In genomic region chr15:99702895-99703602, GRCh38 we compare ENCODE assay signal across 7 cellular contexts. TPM values are rescaled to one million over a fixed set of nuclear protein-coding genes. Genes with fewer than 3 reads are reported as not detected.
DNase-seq lines count a peak whose midpoint lies in the region; ATAC-seq and TF ChIP-seq lines count a peak whose summit lies in the region.

No MANE protein-coding gene starts in this region.

- H3K4me3 ChIP-seq in HEK293 (ENCODE audit: low read depth, low read length) = no peak overlapping the region
- peak overlapping the region in 1 of 12 donors; percentile 2 for H3K4me3 ChIP-seq in heart left ventricle

- no peak overlapping the region for H3K4me3 Mint-ChIP-seq in T-cell
- peak overlapping the region in 1 of 2 donors; percentile 1 for H3K4me3 Mint-ChIP-seq in stimulated activated naive B cell treated with anti-CD40 and anti-IgM and Interleukin-4, amounts not matched to agents 10 μg/mL and 1 μg/mL and 100 μg/mL, for 72 hours
- H3K4me3 Mint-ChIP-seq in immature natural killer cell = no peak overlapping the region

- H3K4me1 ChIP-seq in HEK293 (ENCODE audit: control insufficient read depth, insufficient read depth, low read length) = peaks cover 3% of the 10 kb centered on the region
- H3K4me1 ChIP-seq in heart left ventricle = peaks cover under 1 to 55% (median 31%) of the 10 kb centered on the region in 12 donors

- H3K27ac ChIP-seq in HEK293 (ENCODE audit: extremely low read depth, low read depth, low read length) (peak overlapping the region; percentile 25), heart left ventricle (peak overlapping the region; percentile 21 to 87 (median 80))

- H3K4me1 Mint-ChIP-seq in T-cell (peaks cover 41 to 44% (median 42%) of the 10 kb centered on the region in 3 donors), immature natural killer cell (peaks cover 0 to 17% of the 10 kb centered on the region in 2 donors)
- peaks cover 13 to 25% of the 10 kb centered on the region in 2 donors for H3K4me1 Mint-ChIP-seq in stimulated activated naive B cell treated with anti-CD40 and anti-IgM and Interleukin-4, amounts not matched to agents 10 μg/mL and 1 μg/mL and 100 μg/mL, for 72 hours

- no peaks in the 10 kb centered on the region for H3K36me3 ChIP-seq in HEK293 (ENCODE audit: control insufficient read depth in 2 of 2, insufficient read depth in 1 of 2, low read length in 2 of 2)
- peaks cover 0 to 12% (median 0%) of the 10 kb centered on the region in 9 donors for H3K36me3 ChIP-seq in heart left ventricle

- TF ChIP-seq CTCF in HEK293 (tag by site-specific recombination; IDR thresholded peaks at IDR 0.05) (no peak), heart left ventricle (IDR thresholded peaks at IDR 0.05) (no peak)

- no peak for TF ChIP-seq POLR2A in heart left ventricle (IDR thresholded peaks at IDR 0.05)

- ATAC-seq in T-cell (replicated peaks in 1 of 4) (no peak), heart left ventricle (peak in 3 of 4 donors; percentile 2 to 10 (median 5))
- ATAC-seq in stimulated activated naive B cell treated with anti-CD40 and anti-IgM and Interleukin-4, amounts not matched to agents 10 μg/mL and 1 μg/mL and 100 μg/mL, for 72 hours (replicated peaks) = no peak

- H3K27ac Mint-ChIP-seq in T-cell (peak overlapping the region; percentile 47 to 76), immature natural killer cell (no peak overlapping the region)
- peak overlapping the region; percentile 7 for H3K27ac Mint-ChIP-seq in stimulated activated naive B cell treated with anti-CD40 and anti-IgM and Interleukin-4, amounts not matched to agents 10 μg/mL and 1 μg/mL and 100 μg/mL, for 72 hours

- H3K36me3 Mint-ChIP-seq in T-cell = peaks cover 2% of the 10 kb centered on the region
- H3K36me3 Mint-ChIP-seq in stimulated activated naive B cell treated with anti-CD40 and anti-IgM and Interleukin-4, amounts not matched to agents 10 μg/mL and 1 μg/mL and 100 μg/mL, for 72 hours = peaks cover 20 to 31% of the 10 kb centered on the region in 2 donors
- no peaks in the 10 kb centered on the region for H3K36me3 Mint-ChIP-seq in immature natural killer cell

- WGBS in heart left ventricle, 4 donors = 21 to 42% (median 36%) methylated on average over 4 of the region's 4 CpGs

- H3K27me3 Mint-ChIP-seq in T-cell = no peaks in the 10 kb centered on the region
- no peaks in the 10 kb centered on the region for H3K27me3 Mint-ChIP-seq in stimulated activated naive B cell treated with anti-CD40 and anti-IgM and Interleukin-4, amounts not matched to agents 10 μg/mL and 1 μg/mL and 100 μg/mL, for 72 hours
- peaks cover 0 to 2% (median 0%) of the 10 kb centered on the region in 3 donors for H3K27me3 Mint-ChIP-seq in immature natural killer cell (ENCODE audit: low read depth in 3 of 3)

- intact Hi-C loops in heart left ventricle (cut with DNase I) = loop anchor here in 8 of 10 donors (1.0 to 10.0 kb wide), 7 partner anchors 136 to 417 kb away; partner anchors contain the start of gene MEF2A (in 6 of the 8)

- POLR2A ChIA-PET in HEK293 (lab: Yijun Ruan, JAX) (interaction anchor here (1.9 kb wide), 1 partner anchor 30 kb away, joined by 11 read pairs; the partner anchor contains the start of gene LYSMD4), T-cell (lab: Charles Lee) (interaction anchor here in 1 of 2 donors (0.6 kb wide), 1 partner anchor 895 kb away, joined by 4 read pairs; no protein-coding TSS in a partner anchor)

- CTCF ChIA-PET in HEK293 (lab: Yijun Ruan, JAX) (interaction anchor here (0.6 to 3.7 kb wide), 28 partner anchors 10 to 600 kb away, joined by 3 to 142 read pairs (median 10); partner anchors contain the start of gene MEF2A), T-cell (lab: Charles Lee) (interaction anchor here (0.9 to 6.4 kb wide), 17 partner anchors 10 to 451 kb away, joined by 3 to 84 read pairs (median 6); partner anchors contain the start of gene LYSMD4 (in 1 of the 2))

- H3K9me3 Mint-ChIP-seq in T-cell = no peaks in the 10 kb centered on the region
- H3K9me3 Mint-ChIP-seq in stimulated activated naive B cell treated with anti-CD40 and anti-IgM and Interleukin-4, amounts not matched to agents 10 μg/mL and 1 μg/mL and 100 μg/mL, for 72 hours = no peaks in the 10 kb centered on the region
- H3K9me3 Mint-ChIP-seq in immature natural killer cell = no peaks in the 10 kb centered on the region

- no peaks in the 10 kb centered on the region for H3K9me3 ChIP-seq in HEK293 (ENCODE audit: control insufficient read depth, insufficient read depth, low read depth, low read length)
- peaks cover 0 to 4% (median 0%) of the 10 kb centered on the region in 12 donors for H3K9me3 ChIP-seq in heart left ventricle

- H3K27me3 ChIP-seq in heart left ventricle = no peaks in the 10 kb centered on the region

- no peak for DNase-seq in T-cell
- DNase-seq in heart left ventricle = no peak
- DNase-seq in stimulated activated naive B cell treated with anti-CD40 and anti-IgM and Interleukin-4, amounts not matched to agents 10 μg/mL and 1 μg/mL and 100 μg/mL, for 72 hours = no peak
- no peak for DNase-seq in immature natural killer cell
- DNase-seq in HuH-7 (ENCODE audit: low spot score) = no peak
- DNase-seq in cerebellar cortex (ENCODE audit: low spot score) = no peak

TF ChIP-seq in HEK293, 187 proteins besides CTCF, POLR2A, EP300 and RAD21:
- TF ChIP-seq ZNF362 (tag by site-specific recombination; IDR thresholded peaks at IDR 0.05) = peak; percentile 86
- TF ChIP-seq ZNF138 (tag by site-specific recombination; IDR thresholded peaks at IDR 0.05; ENCODE audit: borderline replicate concordance) = no peak
- peak; percentile 90 for TF ChIP-seq PRDM10 (tag by site-specific recombination; IDR thresholded peaks at IDR 0.05)

RNA-seq across cellular contexts. Expression of gene LYSMD4, which starts 30.2 kb away (rescaled TPM):
- total RNA-seq in T-cell (10 to 100 TPM; 12.6 to 26.5 (median 17.6) TPM), heart left ventricle (10 to 100 TPM in 5 of 9 donors, 1 to 10 TPM in 4; 8.3 to 12.8 (median 10.3) TPM)
- polyA plus RNA-seq in heart left ventricle (10 to 100 TPM in 1 of 2 donors, 1 to 10 TPM in 1; 9.7 to 10.1 TPM), immature natural killer cell (1 to 10 TPM; 1.6 to 3.5 (median 3.1) TPM)

Comparison
In these comparisons a context has a peak if more than half of its experiments do, and no peak if none do; other contexts are left out.
1. ATAC-seq: peak in heart left ventricle (3 of 4); none in T-cell (0 of 4) and stimulated activated naive B cell treated with anti-CD40 and anti-IgM and Interleukin-4, amounts not matched to agents 10 μg/mL and 1 μg/mL and 100 μg/mL, for 72 hours (0 of 2).
2. H3K27ac Mint-ChIP-seq: peak in T-cell (2 of 2) and stimulated activated naive B cell treated with anti-CD40 and anti-IgM and Interleukin-4, amounts not matched to agents 10 μg/mL and 1 μg/mL and 100 μg/mL, for 72 hours (single experiment); none in immature natural killer cell (0 of 6).